In genomic region chr1:56575865-56576264, GRCh38 we compare ENCODE assay signal across 10 cellular contexts. TPM values are rescaled to one million over a fixed set of nuclear protein-coding genes. Genes with fewer than 3 reads are reported as not detected.
DNase-seq lines count a peak whose midpoint lies in the region; ATAC-seq and TF ChIP-seq lines count a peak whose summit lies in the region.
"Had no signal": no experiment of that assay in that cellular context is flagged by ENCODE, and none has a peak within 500 bp of the region (broad histone marks: within the 10 kb centered on the region; RNA-seq: fewer than 3 reads in every experiment).

No MANE protein-coding gene starts in this region.

- H3K4me3 ChIP-seq in HEK293 (ENCODE audit: low read depth, low read length) (no peak overlapping the region), astrocyte of the spinal cord (ENCODE audit: low read depth, low read length) (peak overlapping the region; percentile 2), skeletal muscle tissue (ENCODE audit: low read length in 3 of 3) (peak overlapping the region in 2 of 3 donors; percentile 6 to 97)

- H3K27ac ChIP-seq in HEK293 (ENCODE audit: extremely low read depth, low read depth, low read length) (no peak overlapping the region), layer of hippocampus (ENCODE audit: low read depth, low read length) (peak overlapping the region; percentile 13), skeletal muscle tissue (ENCODE audit: low read depth, low read length) (no peak overlapping the region)

- TF ChIP-seq CTCF in HEK293 (tag by site-specific recombination; IDR thresholded peaks at IDR 0.05) (no peak), astrocyte of the spinal cord (IDR thresholded peaks at IDR 0.05; ENCODE audit: low read depth, low read length) (no peak)

- H3K27ac Mint-ChIP-seq in activated naive CD8-positive, alpha-beta T cell treated with anti-CD3 and anti-CD28 coated beads, Interleukin-2, amount 50 U/mL, for 24 hours = no peak overlapping the region
- no peak overlapping the region for H3K27ac Mint-ChIP-seq in activated CD4-positive, alpha-beta T cell treated with anti-CD3 and anti-CD28 coated beads, Interleukin-2, amount 10 ng/mL, durations not matched to agents 24 days and 14 days

- in situ Hi-C loops in astrocyte of the spinal cord (cut with HindIII; ENCODE audit: low sequenced_read_pairs) = no loop called here

- no peak overlapping the region for H3K4me3 Mint-ChIP-seq in activated naive CD8-positive, alpha-beta T cell treated with anti-CD3 and anti-CD28 coated beads, Interleukin-2, amount 50 U/mL, for 24 hours
- no peak overlapping the region for H3K4me3 Mint-ChIP-seq in activated CD4-positive, alpha-beta T cell treated with anti-CD3 and anti-CD28 coated beads, Interleukin-2, amount 10 ng/mL, durations not matched to agents 24 days and 14 days

- H3K36me3 Mint-ChIP-seq in activated naive CD8-positive, alpha-beta T cell treated with anti-CD3 and anti-CD28 coated beads, Interleukin-2, amount 50 U/mL, for 24 hours (ENCODE audit: low read depth) = no peaks in the 10 kb centered on the region
- no peaks in the 10 kb centered on the region for H3K36me3 Mint-ChIP-seq in activated CD4-positive, alpha-beta T cell treated with anti-CD3 and anti-CD28 coated beads, Interleukin-2, amount 10 ng/mL, durations not matched to agents 24 days and 14 days (ENCODE audit: low read depth)

- H3K27me3 ChIP-seq in layer of hippocampus (ENCODE audit: control insufficient read depth, insufficient read depth, low read length) = no peaks in the 10 kb centered on the region
- no peaks in the 10 kb centered on the region for H3K27me3 ChIP-seq in skeletal muscle tissue (ENCODE audit: control insufficient read depth in 3 of 3, insufficient read depth in 3 of 3, low read length in 3 of 3)

- DNase-seq in astrocyte of the spinal cord (ENCODE audit: low read depth, low spot score) (no peak), NCI-H2081 treated with DMSO at 0.1 percent for 48 hours (lab: John Stamatoyannopoulos, UW) (no peak), HK-2 (ENCODE audit: unreplicated experiment) (no peak)
- DNase-seq in activated naive CD8-positive, alpha-beta T cell treated with anti-CD3 and anti-CD28 coated beads, Interleukin-2, amount 50 U/mL, for 24 hours = no peak
- DNase-seq in activated CD4-positive, alpha-beta T cell treated with anti-CD3 and anti-CD28 coated beads, Interleukin-2, amount 10 ng/mL, durations not matched to agents 24 days and 14 days = no peak
- DNase-seq: DMS79, NCI-H1436 had no signal

- H3K9ac ChIP-seq in skeletal muscle tissue (ENCODE audit: low read depth in 1 of 3, low read length in 3 of 3) = peak overlapping the region in 1 of 3 donors; percentile 95

- ATAC-seq in activated naive CD8-positive, alpha-beta T cell treated with anti-CD3 and anti-CD28 coated beads, Interleukin-2, amount 50 U/mL, for 24 hours = no peak

- H3K36me3 ChIP-seq in HEK293 (ENCODE audit: control insufficient read depth in 2 of 2, insufficient read depth in 1 of 2, low read length in 2 of 2) = no peaks in the 10 kb centered on the region
- no peaks in the 10 kb centered on the region for H3K36me3 ChIP-seq in skeletal muscle tissue (ENCODE audit: control insufficient read depth in 3 of 3, insufficient read depth in 3 of 3, low read length in 3 of 3)

- POLR2A ChIA-PET in HEK293 (lab: Yijun Ruan, JAX) = no interaction called here

- peaks cover 40% of the 10 kb centered on the region for H3K27me3 Mint-ChIP-seq in activated naive CD8-positive, alpha-beta T cell treated with anti-CD3 and anti-CD28 coated beads, Interleukin-2, amount 50 U/mL, for 24 hours
- peaks cover 48% of the 10 kb centered on the region for H3K27me3 Mint-ChIP-seq in activated CD4-positive, alpha-beta T cell treated with anti-CD3 and anti-CD28 coated beads, Interleukin-2, amount 10 ng/mL, durations not matched to agents 24 days and 14 days

- H3K4me1 ChIP-seq in HEK293 (ENCODE audit: control insufficient read depth, insufficient read depth, low read length) (peaks cover 29% of the 10 kb centered on the region), skeletal muscle tissue (ENCODE audit: control insufficient read depth in 3 of 3, insufficient read depth in 3 of 3, low read length in 3 of 3) (peaks cover 31 to 57% (median 41%) of the 10 kb centered on the region in 3 donors)

- peaks cover 9% of the 10 kb centered on the region for H3K4me1 Mint-ChIP-seq in activated naive CD8-positive, alpha-beta T cell treated with anti-CD3 and anti-CD28 coated beads, Interleukin-2, amount 50 U/mL, for 24 hours
- peaks cover 3% of the 10 kb centered on the region for H3K4me1 Mint-ChIP-seq in activated CD4-positive, alpha-beta T cell treated with anti-CD3 and anti-CD28 coated beads, Interleukin-2, amount 10 ng/mL, durations not matched to agents 24 days and 14 days

- CTCF ChIA-PET in HEK293 (lab: Yijun Ruan, JAX) = interaction anchor here (0.6 to 2.3 kb wide), 7 partner anchors 10 to 1291 kb away, joined by 3 to 9 read pairs (median 4); no protein-coding TSS in a partner anchor

- H3K9me3 Mint-ChIP-seq in activated naive CD8-positive, alpha-beta T cell treated with anti-CD3 and anti-CD28 coated beads, Interleukin-2, amount 50 U/mL, for 24 hours = no peaks in the 10 kb centered on the region
- H3K9me3 Mint-ChIP-seq in activated CD4-positive, alpha-beta T cell treated with anti-CD3 and anti-CD28 coated beads, Interleukin-2, amount 10 ng/mL, durations not matched to agents 24 days and 14 days = no peaks in the 10 kb centered on the region

- H3K9me3 ChIP-seq in HEK293 (ENCODE audit: control insufficient read depth, insufficient read depth, low read depth, low read length) = no peaks in the 10 kb centered on the region
- no peaks in the 10 kb centered on the region for H3K9me3 ChIP-seq in skeletal muscle tissue (ENCODE audit: control insufficient read depth in 3 of 3, low read length in 3 of 3)

- intact Hi-C loops in activated CD4-positive, alpha-beta T cell treated with anti-CD3 and anti-CD28 coated beads, Interleukin-2, amount 10 ng/mL, durations not matched to agents 24 days and 14 days (cut with micrococcal nuclease) = no loop called here

TF ChIP-seq in HEK293, 187 proteins besides CTCF, POLR2A, EP300 and RAD21:
- TF ChIP-seq BCL11A (tag by site-specific recombination; IDR thresholded peaks at IDR 0.05; ENCODE audit: low read depth) = no peak
- TF ChIP-seq ZNF664 (tag by site-specific recombination; IDR thresholded peaks at IDR 0.05) = 0 out of 2 replicates have a peak, but pooled peaks have one; percentile 15
- peak; percentile 50 for TF ChIP-seq PRDM6 (tag by site-specific recombination; IDR thresholded peaks at IDR 0.05)
- peak; percentile 28; the same call in 1 of the 2 replicates for TF ChIP-seq PRDM1 (tag by site-specific recombination; IDR thresholded peaks at IDR 0.05)

RNA-seq across cellular contexts. Expression of gene PLPP3, which starts 3.5 kb away (rescaled TPM):
- total RNA-seq in skeletal muscle tissue = 132 TPM
- total RNA-seq in activated CD4-positive, alpha-beta T cell treated with anti-CD3 and anti-CD28 coated beads, Interleukin-2, amount 10 ng/mL, durations not matched to agents 24 days and 14 days = not detected in 2 replicates

Comparison
In these comparisons a context has a peak if more than half of its experiments do, and no peak if none do; other contexts are left out.
1. RNA of gene PLPP3, which starts 3.5 kb away (total RNA-seq): 132 TPM in skeletal muscle tissue (single experiment); not detected in activated CD4-positive, alpha-beta T cell treated with anti-CD3 and anti-CD28 coated beads, Interleukin-2, amount 10 ng/mL, durations not matched to agents 24 days and 14 days; every median in the first group is over 100 times any median in the second.